ENCODE assay signal across 1 cellular context in genomic region chr11:119175493-119176077, GRCh38.
TF ChIP-seq lines count a peak whose summit lies in the region.

No MANE protein-coding gene starts in this region.

TF ChIP-seq in GM23338, 12 proteins besides CTCF, POLR2A, EP300 and RAD21 (continued from another document):
- TF ChIP-seq ZNF462 (CRISPR knock-in tag; IDR thresholded peaks at IDR 0.05): no peak
- no peak for TF ChIP-seq EZH2phosphoT487 (IDR thresholded peaks at IDR 0.05; ENCODE audit: unreplicated experiment)
- no peak for TF ChIP-seq ZNF331 (CRISPR knock-in tag; IDR thresholded peaks at IDR 0.05; ENCODE audit: low read depth)
- no peak for TF ChIP-seq NANOG (IDR thresholded peaks at IDR 0.05; ENCODE audit: borderline replicate concordance)
- TF ChIP-seq POLR2AphosphoS5 (IDR thresholded peaks at IDR 0.05; ENCODE audit: low read depth): no peak
- TF ChIP-seq JUNB (IDR thresholded peaks at IDR 0.05; ENCODE audit: unreplicated experiment): no peak
- no peak for TF ChIP-seq REST (IDR thresholded peaks at IDR 0.05; ENCODE audit: unreplicated experiment)
- TF ChIP-seq EZH2 (IDR thresholded peaks at IDR 0.05; ENCODE audit: low read depth, unreplicated experiment): no peak
- TF ChIP-seq CREB1 (CRISPR knock-in tag; IDR thresholded peaks at IDR 0.05; ENCODE audit: low read depth): no peak
- TF ChIP-seq ETS1 (IDR thresholded peaks at IDR 0.05): no peak
- no peak for TF ChIP-seq STAT1 (IDR thresholded peaks at IDR 0.05; ENCODE audit: unreplicated experiment)
TF ChIP-seq in GM23338: peak in this region for 0.
